In the genomic region with DNA sequence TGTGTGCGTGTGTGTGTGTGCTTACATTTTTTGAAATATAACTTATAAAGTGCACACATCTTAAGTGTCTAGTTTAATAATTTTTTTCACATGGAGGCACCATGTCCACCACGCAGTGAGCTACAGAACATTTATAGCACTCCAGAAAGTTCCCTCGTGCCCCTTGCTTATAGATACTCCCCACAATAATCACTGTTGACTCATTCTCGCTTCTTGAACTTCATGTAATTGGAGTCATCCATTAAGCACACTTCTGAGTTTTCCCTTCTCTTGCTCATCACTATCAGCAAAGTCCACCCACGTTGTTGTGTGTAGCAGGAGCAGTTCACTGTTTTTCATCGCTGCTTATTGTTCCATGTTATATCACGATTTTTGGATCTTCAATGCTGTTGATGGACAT, we compare ENCODE assay signal across 9 cellular contexts.
"Had no signal": no experiment of that assay in that cellular context is flagged by ENCODE, and none has a peak within 500 bp of the region (broad histone marks: within the 10 kb centered on the region; RNA-seq: fewer than 3 reads in every experiment).

No MANE protein-coding gene starts in this region.

- H2AFZ ChIP-seq: GM23338 had no signal

- H3K9me3 Mint-ChIP-seq: IgD-negative memory B cell had no signal

- H3K4me1 Mint-ChIP-seq: IgD-negative memory B cell had no signal

- ATAC-seq: GM23338, HepG2 had no signal

- DNase-seq: H9, HCEC 1CT, KG1 had no signal

- H3K36me3 Mint-ChIP-seq: IgD-negative memory B cell had no signal

- H3K4me3 Mint-ChIP-seq: GM23338, H9, IgD-negative memory B cell had no signal

- FAIRE-seq: H1, H54, HepG2 had no signal

- H3K27ac ChIP-seq: HL-60 had no signal

- H3K4me2 ChIP-seq: GM23338 had no signal

- H3K4me3 ChIP-seq: GM23338 had no signal

- H3K27ac Mint-ChIP-seq: GM23338, H9, IgD-negative memory B cell had no signal
